ENCODE assay signal across 12 cellular contexts in the genomic region with DNA sequence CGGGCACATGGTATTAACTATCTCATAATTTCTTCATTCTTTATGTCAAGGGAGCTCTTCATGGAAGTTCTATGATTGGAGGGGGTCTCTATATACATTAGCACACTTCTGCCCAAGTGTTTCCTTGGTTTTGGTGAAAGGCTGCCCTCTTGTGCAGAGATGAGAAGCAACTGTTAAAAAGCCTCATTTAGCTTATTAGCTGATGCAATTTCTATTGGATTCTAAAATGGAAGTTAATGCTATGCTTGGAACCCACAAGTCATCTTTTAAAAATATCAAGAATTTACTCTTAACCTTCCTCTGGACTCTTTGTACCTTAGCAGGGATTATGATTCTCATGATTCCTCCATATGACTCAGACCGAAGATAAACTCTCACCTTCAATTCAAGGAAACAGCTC.
DNase-seq lines count a peak whose midpoint lies in the region; ATAC-seq and TF ChIP-seq lines count a peak whose summit lies in the region.
"Had no signal": no experiment of that assay in that cellular context is flagged by ENCODE, and none has a peak within 500 bp of the region (broad histone marks: within the 10 kb centered on the region; RNA-seq: fewer than 3 reads in every experiment).

No MANE protein-coding gene starts in this region.

- no peak overlapping the region for H3K4me2 ChIP-seq in OCI-LY1 (ENCODE audit: low read length)

- no peak for ATAC-seq in naive thymus-derived CD4-positive, alpha-beta T cell
- no peak for ATAC-seq in HG02678 (IDR thresholded peaks at IDR 0.05; ENCODE audit: unreplicated experiment)
- ATAC-seq in sciatic nerve = no peak

- H3K4me1 ChIP-seq in cardiac muscle cell (ENCODE audit: low read depth) = no peaks in the 10 kb centered on the region
- H3K4me1 ChIP-seq in right atrium auricular region = no peaks in the 10 kb centered on the region
- H3K4me1 ChIP-seq in OCI-LY1 (ENCODE audit: insufficient read depth, low read length, severe bottlenecking) = no peaks in the 10 kb centered on the region
- no peaks in the 10 kb centered on the region for H3K4me1 ChIP-seq in naive thymus-derived CD4-positive, alpha-beta T cell (ENCODE audit: control insufficient read depth in 2 of 2, insufficient read depth in 2 of 2, low read length in 2 of 2)

- intact Hi-C loops in naive thymus-derived CD4-positive, alpha-beta T cell (cut with micrococcal nuclease) = no loop called here
- intact Hi-C loops in sciatic nerve (cut with DNase I) = no loop called here

- H3K4me3 ChIP-seq in cardiac muscle cell (no peak overlapping the region), right atrium auricular region (no peak overlapping the region), OCI-LY1 (ENCODE audit: low read depth, low read length, poor library complexity, severe bottlenecking) (no peak overlapping the region)
- H3K4me3 ChIP-seq in naive thymus-derived CD4-positive, alpha-beta T cell (ENCODE audit: low read length) = no peak overlapping the region

- H3K9ac ChIP-seq in OCI-LY1 (ENCODE audit: low read length) = no peak overlapping the region

- H2AFZ ChIP-seq in OCI-LY1 (ENCODE audit: low read length) = no peak overlapping the region

- H3K27ac ChIP-seq in cardiac muscle cell (no peak overlapping the region), right atrium auricular region (no peak overlapping the region), OCI-LY1 (ENCODE audit: low read depth, low read length, poor library complexity, severe bottlenecking) (no peak overlapping the region)
- no peak overlapping the region for H3K27ac ChIP-seq in naive thymus-derived CD4-positive, alpha-beta T cell (ENCODE audit: low read depth, low read length)

- DNase-seq in cardiac muscle cell (ENCODE audit: low read depth in 1 of 2, low spot score in 1 of 2) (peak; percentile 65 to 76), right atrium auricular region (ENCODE audit: low spot score) (no peak), fibroblast of peridontal ligament (ENCODE audit: extremely low read depth) (peak; percentile 66), superior temporal gyrus (ENCODE audit: extremely low spot score) (peak; percentile 37), sciatic nerve (ENCODE audit: low spot score) (no peak)
- DNase-seq in naive thymus-derived CD4-positive, alpha-beta T cell = no peak
- DNase-seq: activated CD4-positive, CD25-positive, alpha-beta regulatory T cell treated with anti-CD3 and anti-CD28 coated beads, Interleukin-2, amount 50 U/mL, for 72 hours; CD4-positive, alpha-beta memory T cell had no signal

- POLR2A ChIA-PET in naive thymus-derived CD4-positive, alpha-beta T cell (lab: Charles Lee) = no interaction called here

- no peaks in the 10 kb centered on the region for H3K79me2 ChIP-seq in OCI-LY1 (ENCODE audit: insufficient read depth, low read length)

- H3K4me3 Mint-ChIP-seq in naive thymus-derived CD4-positive, alpha-beta T cell = no peak overlapping the region
- H3K4me3 Mint-ChIP-seq: CD4-positive, alpha-beta memory T cell; IgD-negative memory B cell; mesothelial cell of epicardium had no signal

- no peak overlapping the region for H3K27ac Mint-ChIP-seq in naive thymus-derived CD4-positive, alpha-beta T cell
- H3K27ac Mint-ChIP-seq: CD4-positive, alpha-beta memory T cell; IgD-negative memory B cell; mesothelial cell of epicardium had no signal

- H3K36me3 Mint-ChIP-seq in naive thymus-derived CD4-positive, alpha-beta T cell = no peaks in the 10 kb centered on the region
- H3K36me3 Mint-ChIP-seq: CD4-positive, alpha-beta memory T cell; IgD-negative memory B cell; mesothelial cell of epicardium had no signal

- CTCF ChIA-PET in naive thymus-derived CD4-positive, alpha-beta T cell (lab: Charles Lee) = no interaction called here

- H3K9me2 ChIP-seq in OCI-LY1 (ENCODE audit: low read depth, low read length) = no peaks in the 10 kb centered on the region

- H3K27me3 Mint-ChIP-seq in naive thymus-derived CD4-positive, alpha-beta T cell = peaks cover 3 to 19% (median 9%) of the 10 kb centered on the region in 5 donors

- H3K36me3 ChIP-seq in cardiac muscle cell (no peaks in the 10 kb centered on the region), right atrium auricular region (no peaks in the 10 kb centered on the region), OCI-LY1 (ENCODE audit: insufficient read depth, low read length) (no peaks in the 10 kb centered on the region)
- H3K36me3 ChIP-seq in naive thymus-derived CD4-positive, alpha-beta T cell (ENCODE audit: control insufficient read depth in 2 of 3, insufficient read depth in 3 of 3, low read length in 3 of 3) = no peaks in the 10 kb centered on the region

- H3K9me3 ChIP-seq in cardiac muscle cell (ENCODE audit: low read depth) = no peaks in the 10 kb centered on the region
- H3K9me3 ChIP-seq in right atrium auricular region = no peaks in the 10 kb centered on the region
- no peaks in the 10 kb centered on the region for H3K9me3 ChIP-seq in OCI-LY1 (ENCODE audit: low read length)
- no peaks in the 10 kb centered on the region for H3K9me3 ChIP-seq in naive thymus-derived CD4-positive, alpha-beta T cell (ENCODE audit: control insufficient read depth in 2 of 3, low read length in 3 of 3)

- no peaks in the 10 kb centered on the region for H4K20me1 ChIP-seq in OCI-LY1 (ENCODE audit: insufficient read depth, low read length)

- H3K9me3 Mint-ChIP-seq in naive thymus-derived CD4-positive, alpha-beta T cell = peaks cover 0 to 5% (median 2%) of the 10 kb centered on the region in 11 donors

- H3K4me1 Mint-ChIP-seq in naive thymus-derived CD4-positive, alpha-beta T cell = peaks cover 0 to 5% (median 0%) of the 10 kb centered on the region in 7 donors
- H3K4me1 Mint-ChIP-seq: CD4-positive, alpha-beta memory T cell; IgD-negative memory B cell; mesothelial cell of epicardium had no signal

- H3K27me3 ChIP-seq in cardiac muscle cell (no peaks in the 10 kb centered on the region), right atrium auricular region (no peaks in the 10 kb centered on the region), OCI-LY1 (ENCODE audit: insufficient read depth, low read length) (no peaks in the 10 kb centered on the region)
- H3K27me3 ChIP-seq in naive thymus-derived CD4-positive, alpha-beta T cell (ENCODE audit: control insufficient read depth in 2 of 2, insufficient read depth in 2 of 2, low read length in 2 of 2) = no peaks in the 10 kb centered on the region

- peak; percentile 63 for TF ChIP-seq CTCF in cardiac muscle cell (IDR thresholded peaks at IDR 0.05; ENCODE audit: low read depth, low read length)
- peak in 1 of 2 donors; percentile 42 for TF ChIP-seq CTCF in right atrium auricular region (IDR thresholded peaks at IDR 0.05)
- peak; percentile 33; the same call in 1 of the 2 replicates for TF ChIP-seq CTCF in OCI-LY1 (IDR thresholded peaks at IDR 0.05; ENCODE audit: low read length)

- no peaks in the 10 kb centered on the region for H3F3A ChIP-seq in OCI-LY1 (ENCODE audit: insufficient read depth, low read length)

Comparison
In these comparisons a context has a peak if more than half of its experiments do, and no peak if none do; other contexts are left out.
1. DNase-seq: peak in cardiac muscle cell (2 of 2), fibroblast of peridontal ligament (single experiment) and superior temporal gyrus (single experiment); none in right atrium auricular region (single experiment), naive thymus-derived CD4-positive, alpha-beta T cell (0 of 9) and sciatic nerve (single experiment).